Comparison of ENCODE assay signal across 8 cellular contexts in the genomic region with DNA sequence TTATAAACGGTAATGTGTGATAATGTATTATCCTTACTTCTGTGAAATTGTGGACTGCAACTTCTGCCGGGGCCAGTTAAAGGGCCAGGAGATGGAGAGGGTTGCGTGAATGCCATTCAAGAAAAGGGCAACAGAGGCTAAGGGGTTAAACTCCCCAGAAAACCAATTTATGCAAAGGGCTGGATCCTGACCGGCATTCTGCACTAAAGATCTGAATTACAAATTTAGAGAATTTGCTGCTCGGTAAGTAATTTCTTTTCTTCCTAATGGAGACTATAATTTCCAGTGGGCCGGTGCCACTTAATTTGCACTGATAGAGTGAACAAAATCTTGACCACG.
DNase-seq lines count a peak whose midpoint lies in the region; ATAC-seq and TF ChIP-seq lines count a peak whose summit lies in the region.

No MANE protein-coding gene starts in this region.

- H3K9me3 ChIP-seq in T-helper 17 cell (ENCODE audit: control insufficient read depth, low read length, poor library complexity, severe bottlenecking) (no peaks in the 10 kb centered on the region), ovary (no peaks in the 10 kb centered on the region)

- peak overlapping the region; percentile 70 for H3K27ac ChIP-seq in HL-60 (replicated peaks)
- peak overlapping the region in 1 of 2 donors; percentile 34 for H3K27ac ChIP-seq in ovary

- H3K27ac Mint-ChIP-seq in T-helper 17 cell = peak overlapping the region; percentile 3
- peak overlapping the region; percentile 82 for H3K27ac Mint-ChIP-seq in stimulated activated memory B cell treated with anti-CD40 and anti-IgM and Interleukin-4, amounts not matched to agents 10 μg/mL and 1 μg/mL and 100 μg/mL, for 72 hours

- H3K4me3 ChIP-seq in HL-60 (replicated peaks; ENCODE audit: insufficient read depth, low read length) (no peak overlapping the region), ovary (no peak overlapping the region)

- H3K36me3 Mint-ChIP-seq in T-helper 17 cell (ENCODE audit: low read depth) = peaks cover 2% of the 10 kb centered on the region
- peaks cover 6% of the 10 kb centered on the region for H3K36me3 Mint-ChIP-seq in stimulated activated memory B cell treated with anti-CD40 and anti-IgM and Interleukin-4, amounts not matched to agents 10 μg/mL and 1 μg/mL and 100 μg/mL, for 72 hours

- no peaks in the 10 kb centered on the region for H3K9me3 Mint-ChIP-seq in stimulated activated memory B cell treated with anti-CD40 and anti-IgM and Interleukin-4, amounts not matched to agents 10 μg/mL and 1 μg/mL and 100 μg/mL, for 72 hours

- no peak for TF ChIP-seq CTCF in HL-60 (IDR thresholded peaks at IDR 0.05; ENCODE audit: insufficient read depth, low read length)
- TF ChIP-seq CTCF in ovary (IDR thresholded peaks at IDR 0.05) = no peak

- peaks cover 13% of the 10 kb centered on the region for H3K4me1 ChIP-seq in ovary (ENCODE audit: insufficient read depth)

- no peak for ATAC-seq in T-helper 17 cell
- ATAC-seq in stimulated activated memory B cell treated with anti-CD40 and anti-IgM and Interleukin-4, amounts not matched to agents 10 μg/mL and 1 μg/mL and 100 μg/mL, for 72 hours = no peak

- intact Hi-C loops in ovary (cut with DNase I) = loop anchor here in 2 of 4 donors (5.0 to 10.0 kb wide), 2 partner anchors 363 to 366 kb away; no protein-coding TSS in a partner anchor

- DNase-seq in HL-60 (ENCODE audit: low read depth in 1 of 2, low spot score in 1 of 2) (no peak), T-helper 17 cell (no peak), left kidney (ENCODE audit: low read depth, low spot score) (peak; percentile 25), anterior cingulate cortex (lab: John Stamatoyannopoulos, UW) (no peak), dedifferentiated amniotic fluid mesenchymal stem cell (ENCODE audit: extremely low spot score) (no peak), ovary (no peak)
- DNase-seq in activated naive CD4-positive, alpha-beta T cell treated with anti-CD3 and anti-CD28 coated beads, Interleukin-2, amount 50 U/mL, for 16 hours = no peak

- TF ChIP-seq POLR2A in ovary (IDR thresholded peaks at IDR 0.05) = no peak

- peaks cover 20% of the 10 kb centered on the region for H3K4me1 Mint-ChIP-seq in T-helper 17 cell
- H3K4me1 Mint-ChIP-seq in stimulated activated memory B cell treated with anti-CD40 and anti-IgM and Interleukin-4, amounts not matched to agents 10 μg/mL and 1 μg/mL and 100 μg/mL, for 72 hours = peaks cover 76% of the 10 kb centered on the region

- H3K27me3 Mint-ChIP-seq in T-helper 17 cell = no peaks in the 10 kb centered on the region
- H3K27me3 Mint-ChIP-seq in stimulated activated memory B cell treated with anti-CD40 and anti-IgM and Interleukin-4, amounts not matched to agents 10 μg/mL and 1 μg/mL and 100 μg/mL, for 72 hours = no peaks in the 10 kb centered on the region

- H3K27me3 ChIP-seq in HL-60 (ENCODE audit: insufficient read depth, poor library complexity, severe bottlenecking) (no peaks in the 10 kb centered on the region), ovary (no peaks in the 10 kb centered on the region)

- no peaks in the 10 kb centered on the region for H3K36me3 ChIP-seq in ovary

- 34 to 40% (median 39%) methylated on average over 7 of the region's 7 CpGs for WGBS in ovary, 3 donors

- no peak for TF ChIP-seq EP300 in ovary (IDR thresholded peaks at IDR 0.05)

- no peak overlapping the region for H3K4me3 Mint-ChIP-seq in T-helper 17 cell
- H3K4me3 Mint-ChIP-seq in stimulated activated memory B cell treated with anti-CD40 and anti-IgM and Interleukin-4, amounts not matched to agents 10 μg/mL and 1 μg/mL and 100 μg/mL, for 72 hours = peak overlapping the region; percentile 58
